Comparison of ENCODE assay signal across 12 cellular contexts in genomic region chr19:29084266-29084665, GRCh38.
DNase-seq lines count a peak whose midpoint lies in the region; ATAC-seq and TF ChIP-seq lines count a peak whose summit lies in the region.
"Had no signal": no experiment of that assay in that cellular context is flagged by ENCODE, and none has a peak within 500 bp of the region (broad histone marks: within the 10 kb centered on the region; RNA-seq: fewer than 3 reads in every experiment).

No MANE protein-coding gene starts in this region.

- TF ChIP-seq POLR2A in upper lobe of left lung (IDR thresholded peaks at IDR 0.05), result no peak

- H3K27ac ChIP-seq in OCI-LY1 (ENCODE audit: low read depth, low read length, poor library complexity, severe bottlenecking) (no peak overlapping the region), hepatocyte (no peak overlapping the region), upper lobe of left lung (no peak overlapping the region)

- H3K9ac ChIP-seq in OCI-LY1 (ENCODE audit: low read length), result no peak overlapping the region

- H3K36me3 ChIP-seq in OCI-LY1 (ENCODE audit: insufficient read depth, low read length), result no peaks in the 10 kb centered on the region
- no peaks in the 10 kb centered on the region for H3K36me3 ChIP-seq in hepatocyte (replicated peaks; ENCODE audit: insufficient read depth, low read depth)
- no peaks in the 10 kb centered on the region for H3K36me3 ChIP-seq in upper lobe of left lung

- DNase-seq in AG09319 (ENCODE audit: extremely low read depth, low read depth) (no peak), GM04504 (ENCODE audit: low read depth) (peak; percentile 2), hepatocyte (ENCODE audit: low spot score) (peak; percentile 28), MV-4-11 (lab: John Stamatoyannopoulos, UW) (no peak), NCI-H69 (lab: John Stamatoyannopoulos, UW) (no peak), upper lobe of left lung (no peak)
- DNase-seq: activated CD4-positive, alpha-beta T cell treated with anti-CD3 and anti-CD28 coated beads, Interleukin-2, amount 50 U/mL, for 48 hours; mesenchymal stem cell; NCI-H524; stimulated activated CD4-positive, alpha-beta T cell treated with anti-CD3 and anti-CD28 coated beads, Interleukin-12 subunit alpha, Interleukin-12 subunit beta, amount 100 ng/mL, for 4 hours had no signal

- H3K9me3 ChIP-seq in OCI-LY1 (ENCODE audit: low read length), result no peaks in the 10 kb centered on the region
- no peaks in the 10 kb centered on the region for H3K9me3 ChIP-seq in hepatocyte (ENCODE audit: low read depth)
- no peaks in the 10 kb centered on the region for H3K9me3 ChIP-seq in upper lobe of left lung

- H3K27me3 ChIP-seq in OCI-LY1 (ENCODE audit: insufficient read depth, low read length), result peaks cover 4% of the 10 kb centered on the region; the same call in 1 of the 2 replicates
- peaks cover 4% of the 10 kb centered on the region for H3K27me3 ChIP-seq in hepatocyte
- H3K27me3 ChIP-seq in upper lobe of left lung, result no peaks in the 10 kb centered on the region

- no peaks in the 10 kb centered on the region for H4K20me1 ChIP-seq in OCI-LY1 (ENCODE audit: insufficient read depth, low read length)
- no peaks in the 10 kb centered on the region for H4K20me1 ChIP-seq in hepatocyte (ENCODE audit: insufficient read depth, poor library complexity, severe bottlenecking)

- 66% methylated on average over 9 of the region's 9 CpGs for WGBS in hepatocyte (ENCODE audit: low lambda C conversion rate, missing lambda C conversion rate)
- 66 to 72% methylated on average over 9 of the region's 9 CpGs for WGBS in upper lobe of left lung, 2 donors

- no peak overlapping the region for H2AFZ ChIP-seq in OCI-LY1 (ENCODE audit: low read length)
- no peak overlapping the region for H2AFZ ChIP-seq in hepatocyte

- H3K9me2 ChIP-seq in OCI-LY1 (ENCODE audit: low read depth, low read length) (no peaks in the 10 kb centered on the region), hepatocyte (replicated peaks; ENCODE audit: insufficient read depth) (no peaks in the 10 kb centered on the region)

- H3K4me2 ChIP-seq in OCI-LY1 (ENCODE audit: low read length) (no peak overlapping the region), hepatocyte (no peak overlapping the region)

- ATAC-seq in GM21381 (IDR thresholded peaks at IDR 0.05; ENCODE audit: unreplicated experiment) (no peak), upper lobe of left lung (ENCODE audit: low FRiP score in 2 of 2) (no peak)

- no peaks in the 10 kb centered on the region for H3F3A ChIP-seq in OCI-LY1 (ENCODE audit: insufficient read depth, low read length)

- no peaks in the 10 kb centered on the region for H3K79me2 ChIP-seq in OCI-LY1 (ENCODE audit: insufficient read depth, low read length)
- H3K79me2 ChIP-seq in hepatocyte, result no peaks in the 10 kb centered on the region

- H3K4me1 ChIP-seq in OCI-LY1 (ENCODE audit: insufficient read depth, low read length, severe bottlenecking) (no peaks in the 10 kb centered on the region), hepatocyte (ENCODE audit: insufficient read depth) (peaks cover 4% of the 10 kb centered on the region), upper lobe of left lung (no peaks in the 10 kb centered on the region)

- no peak overlapping the region for H3K4me3 ChIP-seq in OCI-LY1 (ENCODE audit: low read depth, low read length, poor library complexity, severe bottlenecking)
- H3K4me3 ChIP-seq in hepatocyte, result no peak overlapping the region
- H3K4me3 ChIP-seq in upper lobe of left lung, result no peak overlapping the region

- TF ChIP-seq CTCF in AG09319 (IDR thresholded peaks at IDR 0.05; ENCODE audit: low read depth, low read length) (peak; percentile 49), OCI-LY1 (IDR thresholded peaks at IDR 0.05; ENCODE audit: low read length) (peak; percentile 51), hepatocyte (IDR thresholded peaks at IDR 0.05; ENCODE audit: poor library complexity) (peak; percentile 20), upper lobe of left lung (IDR thresholded peaks at IDR 0.05) (peak in 1 of 6 experiments; percentile 25)

- no peak for TF ChIP-seq EP300 in upper lobe of left lung (IDR thresholded peaks at IDR 0.05)

Comparison
In these comparisons a context has a peak if more than half of its experiments do, and no peak if none do; other contexts are left out.
1. DNase-seq: peak in GM04504 (single experiment) and hepatocyte (single experiment); none in AG09319 (single experiment), MV-4-11 (single experiment), NCI-H69 (single experiment) and upper lobe of left lung (0 of 2).